ENCODE assay signal across 20 cellular contexts in the genomic region with DNA sequence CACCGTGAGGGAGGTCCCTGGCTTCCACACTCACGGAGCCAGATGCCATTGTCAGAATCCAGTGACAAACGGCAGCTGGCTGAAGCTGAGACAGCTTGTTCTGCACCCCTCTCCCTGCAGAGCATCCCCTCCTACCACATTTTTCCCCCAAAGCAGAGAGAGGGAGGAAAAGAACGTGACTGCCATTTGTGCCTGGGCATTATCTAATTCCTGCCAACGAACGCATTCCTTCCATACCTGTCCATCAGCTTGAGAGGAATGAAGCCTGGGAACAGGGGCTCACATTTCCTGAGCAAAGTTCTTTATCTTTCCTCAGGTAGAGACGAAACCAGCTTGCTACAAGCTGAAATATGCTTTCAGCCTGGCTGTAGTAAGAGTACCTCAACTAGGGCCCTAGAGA.
"Had no signal": no experiment of that assay in that cellular context is flagged by ENCODE, and none has a peak within 500 bp of the region (broad histone marks: within the 10 kb centered on the region; RNA-seq: fewer than 3 reads in every experiment).

No MANE protein-coding gene starts in this region.

- H3K36me3 Mint-ChIP-seq: activated CD4-positive, alpha-beta memory T cell treated with anti-CD3 and anti-CD28 coated beads for 36 hours; activated naive CD4-positive, alpha-beta T cell treated with anti-CD3 and anti-CD28 coated beads, Interleukin-2, amount 10 ng/mL, durations not matched to agents 7 days and 5 days had no signal

- H3K4me3 Mint-ChIP-seq: activated CD4-positive, alpha-beta memory T cell treated with anti-CD3 and anti-CD28 coated beads for 36 hours; activated naive CD4-positive, alpha-beta T cell treated with anti-CD3 and anti-CD28 coated beads, Interleukin-2, amount 10 ng/mL, durations not matched to agents 7 days and 5 days; activated T-cell treated with anti-CD3 and anti-CD28 coated beads, Interleukin-2, amount 50 U/mL, for 72 hours; dendritic cell treated with granulocyte-macrophage colony-stimulating factor and Interleukin-4, amounts not matched to agents 40 ng/mL and 50 ng/mL, for 4 days; T-helper 1 cell treated with Interleukin-12 subunit alpha and Interleukin-12 subunit beta and Interleukin-4 antibody, amounts not matched to agents 30 μg/mL and 1 μg/mL, for 36 hours had no signal

- H3K27ac Mint-ChIP-seq: activated CD4-positive, alpha-beta memory T cell treated with anti-CD3 and anti-CD28 coated beads for 36 hours; activated naive CD4-positive, alpha-beta T cell treated with anti-CD3 and anti-CD28 coated beads, Interleukin-2, amount 10 ng/mL, durations not matched to agents 7 days and 5 days; dendritic cell treated with granulocyte-macrophage colony-stimulating factor and Interleukin-4, amounts not matched to agents 40 ng/mL and 50 ng/mL, for 4 days; T-helper 1 cell treated with Interleukin-12 subunit alpha and Interleukin-12 subunit beta and Interleukin-4 antibody, amounts not matched to agents 30 μg/mL and 1 μg/mL, for 36 hours had no signal

- H3K27ac ChIP-seq: spleen, thoracic aorta had no signal

- H3K4me1 ChIP-seq: spleen had no signal

- H3K27me3 ChIP-seq: body of pancreas, spleen had no signal

- ATAC-seq: activated T-cell treated with anti-CD3 and anti-CD28 coated beads, Interleukin-2, amount 50 U/mL, for 72 hours; left ventricle myocardium superior had no signal

- H3K9me3 ChIP-seq: body of pancreas, thoracic aorta had no signal

- H3K36me3 ChIP-seq: spleen, thoracic aorta had no signal

- H3K4me1 Mint-ChIP-seq: activated naive CD4-positive, alpha-beta T cell treated with anti-CD3 and anti-CD28 coated beads, Interleukin-2, amount 10 ng/mL, durations not matched to agents 7 days and 5 days had no signal

- H3K9me3 Mint-ChIP-seq: activated CD4-positive, alpha-beta memory T cell treated with anti-CD3 and anti-CD28 coated beads for 36 hours; activated naive CD4-positive, alpha-beta T cell treated with anti-CD3 and anti-CD28 coated beads, Interleukin-2, amount 10 ng/mL, durations not matched to agents 7 days and 5 days; activated T-cell treated with anti-CD3 and anti-CD28 coated beads, Interleukin-2, amount 50 U/mL, for 72 hours; dendritic cell treated with granulocyte-macrophage colony-stimulating factor and Interleukin-4, amounts not matched to agents 40 ng/mL and 50 ng/mL, for 4 days; T-helper 1 cell treated with Interleukin-12 subunit alpha and Interleukin-12 subunit beta and Interleukin-4 antibody, amounts not matched to agents 30 μg/mL and 1 μg/mL, for 36 hours had no signal

- H3K4me3 ChIP-seq: body of pancreas, spleen, thoracic aorta had no signal

- H3K27me3 Mint-ChIP-seq: activated CD4-positive, alpha-beta memory T cell treated with anti-CD3 and anti-CD28 coated beads for 36 hours; activated naive CD4-positive, alpha-beta T cell treated with anti-CD3 and anti-CD28 coated beads, Interleukin-2, amount 10 ng/mL, durations not matched to agents 7 days and 5 days; dendritic cell treated with granulocyte-macrophage colony-stimulating factor and Interleukin-4, amounts not matched to agents 40 ng/mL and 50 ng/mL, for 4 days had no signal

- DNase-seq: activated CD4-positive, alpha-beta memory T cell treated with anti-CD3 and anti-CD28 coated beads for 36 hours; activated CD4-positive, alpha-beta T cell treated with anti-CD3 and anti-CD28 coated beads for 48 hours; activated CD4-positive, CD25-positive, alpha-beta regulatory T cell; activated effector memory CD4-positive, alpha-beta T cell treated with anti-CD3 and anti-CD28 coated beads, Interleukin-2, amount 50 U/mL, for 16 hours; activated naive CD4-positive, alpha-beta T cell treated with anti-CD3 and anti-CD28 coated beads, Interleukin-2, amount 10 ng/mL, durations not matched to agents 7 days and 5 days; activated T-cell treated with anti-CD3 and anti-CD28 coated beads, Interleukin-2, amount 50 U/mL, for 72 hours; amygdala; body of pancreas; effector CD4-positive, alpha-beta T cell; erythroblast; foreskin fibroblast; left ventricle myocardium superior; mammary epithelial cell; retina; spleen; stimulated activated CD4-positive, alpha-beta T cell treated with anti-CD3 and anti-CD28 coated beads, Interleukin-4, amount 100 ng/mL, for 24 hours; stimulated activated naive CD4-positive, alpha-beta T cell treated with Interleukin-2 at 50 U/mL for 16 hours had no signal
